In the genomic region with DNA sequence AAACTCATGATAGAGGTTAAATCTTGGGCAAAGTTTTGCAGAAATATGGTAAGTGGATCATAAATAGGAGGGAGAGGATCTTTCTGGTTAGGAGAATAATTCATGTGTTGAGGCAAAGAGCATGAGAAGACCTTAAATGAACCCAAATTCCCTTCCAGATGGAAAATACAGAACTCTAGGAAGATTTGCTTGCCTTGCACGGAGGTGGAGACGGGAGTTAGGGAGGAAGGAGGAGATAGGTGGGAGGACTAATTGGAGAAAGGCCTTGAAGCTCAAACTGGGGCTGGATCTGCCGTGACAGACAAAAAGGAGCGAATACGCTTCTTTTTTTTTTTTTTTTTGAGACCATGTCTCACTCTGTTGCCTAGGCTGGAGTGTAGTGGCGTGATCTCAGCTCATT, we compare ENCODE assay signal across 27 cellular contexts. TPM values are rescaled to one million over a fixed set of nuclear protein-coding genes. Genes with fewer than 3 reads are reported as not detected.
"Had no signal": no experiment of that assay in that cellular context is flagged by ENCODE, and none has a peak within 500 bp of the region (broad histone marks: within the 10 kb centered on the region; RNA-seq: fewer than 3 reads in every experiment).

No MANE protein-coding gene starts in this region.

- H3K4me3 Mint-ChIP-seq: activated naive CD4-positive, alpha-beta T cell treated with anti-CD3 and anti-CD28 coated beads, Interleukin-2, amount 50 U/mL, for 24 hours; mesothelial cell of epicardium; naive thymus-derived CD8-positive, alpha-beta T cell; stimulated activated naive CD8-positive, alpha-beta T cell treated with anti-CD3 and anti-CD28 coated beads, Interleukin-15, Interleukin-2, amounts not matched to agents 100 ng/mL and 50 ng/mL, for 24 hours; T-cell had no signal

- H3K27ac ChIP-seq: pancreas, psoas muscle, tibial nerve, WERI-Rb-1 had no signal

- H3K27me3 ChIP-seq: brain microvascular endothelial cell, pancreas, tibial nerve had no signal

- H3K36me3 ChIP-seq: pancreas, tibial nerve, WERI-Rb-1 had no signal

- H3K27ac Mint-ChIP-seq: activated naive CD4-positive, alpha-beta T cell treated with anti-CD3 and anti-CD28 coated beads, Interleukin-2, amount 50 U/mL, for 24 hours; mesothelial cell of epicardium; naive thymus-derived CD8-positive, alpha-beta T cell; stimulated activated naive CD8-positive, alpha-beta T cell treated with anti-CD3 and anti-CD28 coated beads, Interleukin-15, Interleukin-2, amounts not matched to agents 100 ng/mL and 50 ng/mL, for 24 hours; T-cell had no signal

- H3K9me3 Mint-ChIP-seq: activated naive CD4-positive, alpha-beta T cell treated with anti-CD3 and anti-CD28 coated beads, Interleukin-2, amount 50 U/mL, for 24 hours; mesothelial cell of epicardium; naive thymus-derived CD8-positive, alpha-beta T cell; stimulated activated naive CD8-positive, alpha-beta T cell treated with anti-CD3 and anti-CD28 coated beads, Interleukin-15, Interleukin-2, amounts not matched to agents 100 ng/mL and 50 ng/mL, for 24 hours; T-cell had no signal

- H3K9me3 ChIP-seq: pancreas, psoas muscle, tibial nerve had no signal

- H3K4me1 ChIP-seq: pancreas, psoas muscle had no signal

- H3K36me3 Mint-ChIP-seq: activated naive CD4-positive, alpha-beta T cell treated with anti-CD3 and anti-CD28 coated beads, Interleukin-2, amount 50 U/mL, for 24 hours; naive thymus-derived CD8-positive, alpha-beta T cell; T-cell had no signal

- ATAC-seq: esophagus mucosa; left lobe of liver; naive thymus-derived CD8-positive, alpha-beta T cell; pancreas; psoas muscle; right cardiac atrium; T-cell had no signal

- H3K4me3 ChIP-seq: pancreas, psoas muscle, tibial nerve had no signal

- DNase-seq: activated CD4-positive, alpha-beta T cell treated with anti-CD3 and anti-CD28 coated beads, Interleukin-2, amount 50 U/mL, for 1 hour; activated CD4-positive, CD25-positive, alpha-beta regulatory T cell treated with anti-CD3 and anti-CD28 coated beads, Interleukin-2, amount 50 U/mL, for 72 hours; activated gamma-delta T cell treated with Interleukin-2 at 50 U/mL for 16 hours; activated T-cell treated with anti-CD3 and anti-CD28 coated beads, Interleukin-2, amount 50 U/mL, for 1 hour; anterior cingulate cortex; brain microvascular endothelial cell; central memory CD4-positive, alpha-beta T cell; effector memory CD4-positive, alpha-beta T cell; foreskin melanocyte; naive thymus-derived CD8-positive, alpha-beta T cell; pancreas; psoas muscle; right cardiac atrium; stimulated activated CD4-positive, alpha-beta T cell treated with anti-CD3 and anti-CD28 coated beads, Interleukin-1b, Interleukin-23, amount 100 ng/mL, for 48 hours; substantia nigra; T-cell; WERI-Rb-1 had no signal

RNA-seq across cellular contexts. Expression of a gene that starts 5.9 kb away (rescaled TPM):
- total RNA-seq: naive thymus-derived CD8-positive, alpha-beta T cell had no signal

RNA-seq across cellular contexts. Expression of a gene that starts 54.7 kb away (rescaled TPM):
- total RNA-seq: dermis microvascular lymphatic vessel endothelial cell; esophagus mucosa; kidney epithelial cell; left lobe of liver; lung microvascular endothelial cell; mesothelial cell of epicardium; naive thymus-derived CD8-positive, alpha-beta T cell; psoas muscle; right cardiac atrium; skeletal muscle tissue; T-cell; tibial nerve had no signal
